ENCODE assay signal across 12 cellular contexts in genomic region chr7:117041007-117041406, GRCh38.
A peak's percentile ranks its signal among the peaks of the same experiment; 100 is the strongest.
DNase-seq lines count a peak whose midpoint lies in the region; ATAC-seq, FAIRE-seq and TF ChIP-seq lines count a peak whose summit lies in the region.
"Had no signal": no experiment of that assay in that cellular context is flagged by ENCODE, and none has a peak within 500 bp of the region (broad histone marks: within the 10 kb centered on the region; RNA-seq: fewer than 3 reads in every experiment).

No MANE protein-coding gene starts in this region.

- intact Hi-C loops in activated T-helper 2 cell treated with anti-CD3 and anti-CD28 coated beads, Interferon-gamma antibody, Interleukin-2, Interleukin-4, amounts not matched to agents 10 μg/mL and 5 μg/mL and 100 μg/mL, durations not matched to agents 14 hours and 24 hours and 36 hours (cut with micrococcal nuclease), result loop anchor here (1.0 to 2.0 kb wide), 2 partner anchors 29 to 70 kb away; no protein-coding TSS in a partner anchor
- intact Hi-C loops in HepG2 (cut with micrococcal nuclease; ENCODE audit: unreplicated experiment), result no loop called here

- peak overlapping the region; percentile 23 for H3K27ac ChIP-seq in AG04450 (ENCODE audit: low read depth, low read length)
- H3K27ac ChIP-seq in HepG2 (ENCODE audit: extremely low read length, insufficient read depth, low read length), result no peak overlapping the region
- H3K27ac ChIP-seq: esophagus squamous epithelium had no signal

- BruUV-seq in HepG2 (replicated peaks; lab: Mats Ljungman, UMichigan), result no TSS peak

- H3K9me3 Mint-ChIP-seq in activated T-helper 2 cell treated with anti-CD3 and anti-CD28 coated beads, Interferon-gamma antibody, Interleukin-2, Interleukin-4, amounts not matched to agents 10 μg/mL and 5 μg/mL and 100 μg/mL, durations not matched to agents 14 hours and 24 hours and 36 hours, result no peaks in the 10 kb centered on the region
- H3K9me3 Mint-ChIP-seq: CD8-positive, alpha-beta memory T cell; nephron had no signal

- no peak overlapping the region for H2AFZ ChIP-seq in HepG2 (ENCODE audit: low read length)

- no peaks in the 10 kb centered on the region for H3K36me3 ChIP-seq in HepG2 (replicated peaks in 1 of 2; ENCODE audit: control insufficient read depth in 1 of 2, insufficient read depth in 2 of 2, low read length in 2 of 2)
- H3K36me3 ChIP-seq: esophagus squamous epithelium had no signal

- no peaks in the 10 kb centered on the region for H3K4me1 ChIP-seq in HepG2 (ENCODE audit: insufficient read depth, low read length)

- H3K9me3 ChIP-seq in AG04450 (ENCODE audit: control insufficient read depth, insufficient read depth, low read length) (no peaks in the 10 kb centered on the region), HepG2 (ENCODE audit: low read length) (no peaks in the 10 kb centered on the region)
- H3K9me3 ChIP-seq: esophagus squamous epithelium had no signal

- no peak for TF ChIP-seq POLR2A in HepG2 (IDR thresholded peaks at IDR 0.05; ENCODE audit: insufficient read depth in 1 of 2, low read depth in 2 of 2, low read length in 2 of 2)

- no peak for TF ChIP-seq RAD21 in HepG2 (CRISPR knock-in tag; IDR thresholded peaks at IDR 0.05)

- TF ChIP-seq CTCF in AG04450 (IDR thresholded peaks at IDR 0.05; ENCODE audit: low read depth, low read length), result no peak
- no peak for TF ChIP-seq CTCF in HepG2 (CRISPR knock-in tag; IDR thresholded peaks at IDR 0.05)

- no peak for FAIRE-seq in HepG2 (lab: Jason Lieb, UNC)

- no peaks in the 10 kb centered on the region; the same call in 1 of the 2 replicates for H4K20me1 ChIP-seq in HepG2 (ENCODE audit: insufficient read depth, low read length)

- no peak overlapping the region for H3K4me3 ChIP-seq in AG04450 (ENCODE audit: low read depth, low read length)
- no peak overlapping the region for H3K4me3 ChIP-seq in HepG2 (replicated peaks in 1 of 3; ENCODE audit: insufficient read depth in 1 of 3, low read depth in 2 of 3, low read length in 3 of 3)
- H3K4me3 ChIP-seq: esophagus squamous epithelium had no signal

- H3K4me3 Mint-ChIP-seq in activated T-helper 2 cell treated with anti-CD3 and anti-CD28 coated beads, Interferon-gamma antibody, Interleukin-2, Interleukin-4, amounts not matched to agents 10 μg/mL and 5 μg/mL and 100 μg/mL, durations not matched to agents 14 hours and 24 hours and 36 hours (ENCODE audit: low read depth), result no peak overlapping the region
- H3K4me3 Mint-ChIP-seq: CD8-positive, alpha-beta memory T cell; nephron had no signal

- peak; percentile 90 for ATAC-seq in GM18858 (IDR thresholded peaks at IDR 0.05; ENCODE audit: unreplicated experiment)
- ATAC-seq in HG02588 (IDR thresholded peaks at IDR 0.05; ENCODE audit: unreplicated experiment), result peak; percentile 91
- ATAC-seq in HepG2, result no peak

- H3K79me2 ChIP-seq in HepG2 (ENCODE audit: insufficient read depth, low read length), result no peaks in the 10 kb centered on the region

- H3K9ac ChIP-seq in HepG2 (ENCODE audit: insufficient read depth, low read depth, low read length), result no peak overlapping the region

- POLR2A ChIA-PET in AG04450 (lab: Yijun Ruan, JAX), result no interaction called here
- POLR2A ChIA-PET in HepG2 (lab: Yijun Ruan, JAX), result no interaction called here

- H3K27me3 Mint-ChIP-seq in activated T-helper 2 cell treated with anti-CD3 and anti-CD28 coated beads, Interferon-gamma antibody, Interleukin-2, Interleukin-4, amounts not matched to agents 10 μg/mL and 5 μg/mL and 100 μg/mL, durations not matched to agents 14 hours and 24 hours and 36 hours (ENCODE audit: low read depth), result peaks cover 28% of the 10 kb centered on the region
- H3K27me3 Mint-ChIP-seq: CD8-positive, alpha-beta memory T cell had no signal

- TF ChIP-seq EP300 in HepG2 (IDR thresholded peaks at IDR 0.05; ENCODE audit: low read depth in 2 of 2, low read length in 2 of 2) (no peak), HepG2 (CRISPR knock-in tag; IDR thresholded peaks at IDR 0.05; ENCODE audit: borderline replicate concordance) (no peak)

- WGBS in HepG2 (ENCODE audit: low lambda C conversion rate), result 95% methylated on average over 2 of the region's 2 CpGs

- in situ Hi-C loops in HepG2 (cut with HindIII; ENCODE audit: extremely low pct_ligation_motif_present, low pct_unique_long_range_greater_than_20kb), result no loop called here

- H3K4me1 Mint-ChIP-seq in activated T-helper 2 cell treated with anti-CD3 and anti-CD28 coated beads, Interferon-gamma antibody, Interleukin-2, Interleukin-4, amounts not matched to agents 10 μg/mL and 5 μg/mL and 100 μg/mL, durations not matched to agents 14 hours and 24 hours and 36 hours (ENCODE audit: low read depth), result peaks cover 12% of the 10 kb centered on the region
- H3K4me1 Mint-ChIP-seq: CD8-positive, alpha-beta memory T cell had no signal

- no peaks in the 10 kb centered on the region for H3K36me3 Mint-ChIP-seq in activated T-helper 2 cell treated with anti-CD3 and anti-CD28 coated beads, Interferon-gamma antibody, Interleukin-2, Interleukin-4, amounts not matched to agents 10 μg/mL and 5 μg/mL and 100 μg/mL, durations not matched to agents 14 hours and 24 hours and 36 hours (ENCODE audit: low read depth)

- H3K27ac Mint-ChIP-seq in activated T-helper 2 cell treated with anti-CD3 and anti-CD28 coated beads, Interferon-gamma antibody, Interleukin-2, Interleukin-4, amounts not matched to agents 10 μg/mL and 5 μg/mL and 100 μg/mL, durations not matched to agents 14 hours and 24 hours and 36 hours, result no peak overlapping the region
- H3K27ac Mint-ChIP-seq: CD8-positive, alpha-beta memory T cell; nephron had no signal

- H3K27me3 ChIP-seq in AG04450 (ENCODE audit: control insufficient read depth, insufficient read depth, low read length), result no peaks in the 10 kb centered on the region
- H3K27me3 ChIP-seq in HepG2 (ENCODE audit: control insufficient read depth in 1 of 2, insufficient read depth in 2 of 2, low read length in 2 of 2), result no peaks in the 10 kb centered on the region
- H3K27me3 ChIP-seq: esophagus squamous epithelium had no signal

- CTCF ChIA-PET in AG04450 (lab: Charles Lee) (no interaction called here), HepG2 (lab: Yijun Ruan, JAX; ENCODE audit: low intra/inter-chr PET ratio, low total read pairs) (no interaction called here)

- DNase-seq in AG04450 (ENCODE audit: low read depth, low spot score) (peak; percentile 42), HT1080 (ENCODE audit: low read depth) (peak; percentile 18), mesenteric fat pad (ENCODE audit: low spot score) (no peak), HepG2 (ENCODE audit: low spot score) (no peak)
- DNase-seq in activated T-helper 2 cell treated with anti-CD3 and anti-CD28 coated beads, Interferon-gamma antibody, Interleukin-2, Interleukin-4, amounts not matched to agents 10 μg/mL and 5 μg/mL and 100 μg/mL, durations not matched to agents 14 hours and 24 hours and 36 hours (ENCODE audit: low spot score), result no peak
- DNase-seq in stimulated activated CD4-positive, alpha-beta T cell treated with anti-CD3 and anti-CD28 coated beads, Interleukin-4, amount 100 ng/mL, for 4 hours, result no peak
- DNase-seq: CD8-positive, alpha-beta memory T cell; esophagus squamous epithelium; stimulated activated CD8-positive, alpha-beta memory T cell treated with anti-CD3 and anti-CD28 coated beads, Interleukin-4, amount 100 ng/mL, for 48 hours had no signal

- H3K4me2 ChIP-seq in HepG2 (ENCODE audit: low read depth, low read length), result no peak overlapping the region

TF ChIP-seq in HepG2, 621 proteins besides CTCF, POLR2A, EP300 and RAD21 (continues in another document):
- TF ChIP-seq MAFG (CRISPR knock-in tag; IDR thresholded peaks at IDR 0.05) (no peak), ZBTB7B (CRISPR knock-in tag; IDR thresholded peaks at IDR 0.05) (no peak), ZNF329 (CRISPR knock-in tag; IDR thresholded peaks at IDR 0.05; ENCODE audit: low read depth) (no peak), ZNF33B (CRISPR knock-in tag; IDR thresholded peaks at IDR 0.05) (no peak), EHMT2 (IDR thresholded peaks at IDR 0.05; ENCODE audit: borderline replicate concordance, low read depth, low read length) (no peak), SMC3 (IDR thresholded peaks at IDR 0.05; ENCODE audit: low read length) (no peak), ZNF484 (CRISPR knock-in tag; IDR thresholded peaks at IDR 0.05; ENCODE audit: borderline replicate concordance, low read depth) (no peak), FOXK1 (CRISPR knock-in tag; IDR thresholded peaks at IDR 0.05; ENCODE audit: borderline replicate concordance, low read depth) (no peak), HNRNPLL (IDR thresholded peaks at IDR 0.05; ENCODE audit: low read depth, low read length, poor library complexity, severe bottlenecking) (no peak), ZNF468 (CRISPR knock-in tag; IDR thresholded peaks at IDR 0.05) (no peak), ETS1 (CRISPR knock-in tag; IDR thresholded peaks at IDR 0.05) (no peak)

Comparison
In these comparisons a context has a peak if more than half of its experiments do, and no peak if none do; other contexts are left out.
1. DNase-seq: peak in AG04450 (single experiment) and HT1080 (single experiment); none in activated T-helper 2 cell treated with anti-CD3 and anti-CD28 coated beads, Interferon-gamma antibody, Interleukin-2, Interleukin-4, amounts not matched to agents 10 μg/mL and 5 μg/mL and 100 μg/mL, durations not matched to agents 14 hours and 24 hours and 36 hours (single experiment), mesenteric fat pad (single experiment), stimulated activated CD4-positive, alpha-beta T cell treated with anti-CD3 and anti-CD28 coated beads, Interleukin-4, amount 100 ng/mL, for 4 hours (0 of 2) and HepG2 (single experiment).